In the genomic region with DNA sequence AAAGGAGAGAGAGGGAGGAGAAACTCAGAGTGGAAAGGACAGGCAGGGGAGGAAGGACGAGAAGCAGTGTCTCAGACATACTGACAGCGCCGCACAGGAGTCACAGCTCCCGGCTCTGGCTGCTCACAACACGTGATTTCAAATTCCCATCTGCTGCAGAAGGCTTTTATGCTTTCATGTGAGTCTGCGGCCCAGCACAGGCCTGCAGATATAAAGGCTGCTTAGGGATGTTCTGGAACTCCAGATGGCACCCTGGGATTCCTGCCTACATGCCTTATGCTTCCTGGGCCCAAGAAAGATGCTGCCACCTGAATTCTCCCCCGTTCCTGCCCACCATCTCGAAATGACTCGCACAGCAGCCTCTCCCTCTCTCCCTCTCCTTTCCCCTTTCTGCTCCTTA, we compare ENCODE assay signal across 18 cellular contexts.
DNase-seq lines count a peak whose midpoint lies in the region; ATAC-seq and TF ChIP-seq lines count a peak whose summit lies in the region.
"Had no signal": no experiment of that assay in that cellular context is flagged by ENCODE, and none has a peak within 500 bp of the region (broad histone marks: within the 10 kb centered on the region; RNA-seq: fewer than 3 reads in every experiment).

No MANE protein-coding gene starts in this region.

- no peak overlapping the region for H3K4me3 ChIP-seq in right lobe of liver
- H3K4me3 ChIP-seq: neural progenitor cell, PC-9, SJSA1, tibial artery had no signal

- H3K27me3 ChIP-seq in right lobe of liver, result no peaks in the 10 kb centered on the region
- H3K27me3 ChIP-seq: neural progenitor cell, SJSA1, tibial artery had no signal

- H3K27ac ChIP-seq in temporal lobe (ENCODE audit: low read depth, low read length), result peak overlapping the region; percentile 72
- no peak overlapping the region for H3K27ac ChIP-seq in right lobe of liver
- H3K27ac ChIP-seq: neural progenitor cell, PC-9, SJSA1, tibial artery had no signal

- H3K36me3 ChIP-seq in right lobe of liver, result no peaks in the 10 kb centered on the region
- H3K36me3 ChIP-seq: neural progenitor cell, SJSA1, tibial artery had no signal

- no peak for ATAC-seq in right lobe of liver
- no peak for ATAC-seq in GM19463 (IDR thresholded peaks at IDR 0.05; ENCODE audit: unreplicated experiment)
- ATAC-seq in HG02642 (IDR thresholded peaks at IDR 0.05; ENCODE audit: poor library complexity, unreplicated experiment), result no peak

- 79% methylated on average over 4 of the region's 9 CpGs for WGBS in right lobe of liver (ENCODE audit: insufficient coverage, low coverage, low lambda C conversion rate, missing lambda C conversion rate)

- H3K9me3 ChIP-seq in right lobe of liver, result no peaks in the 10 kb centered on the region
- H3K9me3 ChIP-seq: Caco-2, SJSA1, tibial artery had no signal

- intact Hi-C loops in right lobe of liver (cut with DNase I), result no loop called here

- TF ChIP-seq CTCF in right lobe of liver (IDR thresholded peaks at IDR 0.05), result no peak

- peaks cover 0 to 5% (median 0%) of the 10 kb centered on the region in 4 donors for H3K4me1 ChIP-seq in right lobe of liver
- H3K4me1 ChIP-seq: neural progenitor cell had no signal

- TF ChIP-seq POLR2A in right lobe of liver (IDR thresholded peaks at IDR 0.05), result no peak

- DNase-seq in NCI-H446 (lab: John Stamatoyannopoulos, UW) (peak; percentile 42 to 88), cerebellum (ENCODE audit: low spot score) (peak; percentile 75), inferior parietal cortex (ENCODE audit: extremely low spot score) (peak; percentile 82), right lobe of liver (no peak)
- DNase-seq: activated CD4-positive, alpha-beta memory T cell treated with anti-CD3 and anti-CD28 coated beads for 36 hours; activated naive CD4-positive, alpha-beta T cell; amniotic stem cell; Caco-2; H7; NCI-H1092 treated with DMSO at 0.1 percent for 48 hours; PC-9; T-helper 2 cell; tibial artery had no signal

Comparison
In these comparisons a context has a peak if more than half of its experiments do, and no peak if none do; other contexts are left out.
1. DNase-seq: peak in NCI-H446 (2 of 2), cerebellum (single experiment) and inferior parietal cortex (single experiment); none in right lobe of liver (0 of 3).